22 cellular contexts compared by ENCODE assay signal in the genomic region with DNA sequence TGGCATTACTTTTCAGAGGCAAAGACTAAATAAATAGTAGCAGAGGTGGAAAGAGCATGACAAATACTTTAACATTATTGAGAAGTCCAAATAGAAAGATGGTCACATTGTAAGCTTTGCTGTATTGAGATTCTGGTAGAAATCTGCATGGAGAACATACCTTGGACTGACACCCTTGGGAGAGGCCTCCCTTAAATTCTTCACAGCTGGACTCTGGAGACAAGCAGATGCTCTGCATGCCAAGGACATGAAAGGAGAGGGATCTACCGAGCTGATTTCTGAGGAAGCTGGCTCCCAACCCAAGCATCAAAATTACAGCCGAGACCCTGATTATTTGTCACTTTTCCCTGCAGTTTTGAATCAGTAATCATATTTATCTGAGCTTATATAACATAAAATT.
"Had no signal": no experiment of that assay in that cellular context is flagged by ENCODE, and none has a peak within 500 bp of the region (broad histone marks: within the 10 kb centered on the region; RNA-seq: fewer than 3 reads in every experiment).

No MANE protein-coding gene starts in this region.

- H3K9ac ChIP-seq: parathyroid adenoma had no signal

- H3K4me1 Mint-ChIP-seq: natural killer cell; stimulated activated naive CD8-positive, alpha-beta T cell treated with anti-CD3 and anti-CD28 coated beads, Interleukin-15, amount 100 ng/mL, for 72 hours had no signal

- DNase-seq: dorsolateral prefrontal cortex; effector CD4-positive, alpha-beta T cell; head of caudate nucleus; left ventricle myocardium superior; lower lobe of right lung; natural killer cell; occipital lobe; stimulated activated CD4-positive, alpha-beta T cell treated with anti-CD3 and anti-CD28 coated beads, Interleukin-1b, Interleukin-23, amount 100 ng/mL, for 48 hours; stimulated activated CD4-positive, alpha-beta T cell treated with anti-CD3 and anti-CD28 coated beads, Interleukin-4, amount 100 ng/mL, for 1 hour; stimulated activated CD8-positive, alpha-beta memory T cell treated with anti-CD3 and anti-CD28 coated beads, Interleukin-4, amount 100 ng/mL, for 48 hours; stimulated activated naive CD4-positive, alpha-beta T cell; stimulated activated naive CD8-positive, alpha-beta T cell treated with anti-CD3 and anti-CD28 coated beads, Interleukin-15, amount 100 ng/mL, for 72 hours; transverse colon had no signal

- H3K79me2 ChIP-seq: parathyroid adenoma had no signal

- H3K27ac ChIP-seq: dorsolateral prefrontal cortex, lower lobe of right lung, parathyroid adenoma, right atrium auricular region, skin epidermis, suprapubic skin, transverse colon had no signal

- H3K27me3 ChIP-seq: right atrium auricular region, suprapubic skin, transverse colon had no signal

- H3K4me1 ChIP-seq: lower lobe of right lung, right atrium auricular region, suprapubic skin, transverse colon had no signal

- H3K4me3 ChIP-seq: dorsolateral prefrontal cortex, lower lobe of right lung, right atrium auricular region, skin epidermis, suprapubic skin, transverse colon had no signal

- H3K36me3 ChIP-seq: lower lobe of right lung, right atrium auricular region, suprapubic skin, transverse colon had no signal

- ATAC-seq: left ventricle myocardium superior; lower lobe of right lung; natural killer cell; sciatic nerve; stimulated activated naive CD8-positive, alpha-beta T cell treated with anti-CD3 and anti-CD28 coated beads, Interleukin-15, amount 100 ng/mL, for 72 hours had no signal

- H3K4me3 Mint-ChIP-seq: natural killer cell; stimulated activated naive CD8-positive, alpha-beta T cell treated with anti-CD3 and anti-CD28 coated beads, Interleukin-15, amount 100 ng/mL, for 72 hours had no signal

- H3K27ac Mint-ChIP-seq: natural killer cell; progenitor cell of endocrine pancreas; stimulated activated naive CD8-positive, alpha-beta T cell treated with anti-CD3 and anti-CD28 coated beads, Interleukin-15, amount 100 ng/mL, for 72 hours had no signal

- H3K36me3 Mint-ChIP-seq: natural killer cell had no signal

- H3K9me3 Mint-ChIP-seq: stimulated activated naive CD8-positive, alpha-beta T cell treated with anti-CD3 and anti-CD28 coated beads, Interleukin-15, amount 100 ng/mL, for 72 hours had no signal

- H3K27me3 Mint-ChIP-seq: progenitor cell of endocrine pancreas; stimulated activated naive CD8-positive, alpha-beta T cell treated with anti-CD3 and anti-CD28 coated beads, Interleukin-15, amount 100 ng/mL, for 72 hours had no signal

- H3K9me3 ChIP-seq: lower lobe of right lung, right atrium auricular region, suprapubic skin, transverse colon had no signal

- H2AFZ ChIP-seq: parathyroid adenoma had no signal

- FAIRE-seq: colon, frontal cortex, keratinocyte had no signal
